ENCODE assay signal across 23 cellular contexts in the genomic region with DNA sequence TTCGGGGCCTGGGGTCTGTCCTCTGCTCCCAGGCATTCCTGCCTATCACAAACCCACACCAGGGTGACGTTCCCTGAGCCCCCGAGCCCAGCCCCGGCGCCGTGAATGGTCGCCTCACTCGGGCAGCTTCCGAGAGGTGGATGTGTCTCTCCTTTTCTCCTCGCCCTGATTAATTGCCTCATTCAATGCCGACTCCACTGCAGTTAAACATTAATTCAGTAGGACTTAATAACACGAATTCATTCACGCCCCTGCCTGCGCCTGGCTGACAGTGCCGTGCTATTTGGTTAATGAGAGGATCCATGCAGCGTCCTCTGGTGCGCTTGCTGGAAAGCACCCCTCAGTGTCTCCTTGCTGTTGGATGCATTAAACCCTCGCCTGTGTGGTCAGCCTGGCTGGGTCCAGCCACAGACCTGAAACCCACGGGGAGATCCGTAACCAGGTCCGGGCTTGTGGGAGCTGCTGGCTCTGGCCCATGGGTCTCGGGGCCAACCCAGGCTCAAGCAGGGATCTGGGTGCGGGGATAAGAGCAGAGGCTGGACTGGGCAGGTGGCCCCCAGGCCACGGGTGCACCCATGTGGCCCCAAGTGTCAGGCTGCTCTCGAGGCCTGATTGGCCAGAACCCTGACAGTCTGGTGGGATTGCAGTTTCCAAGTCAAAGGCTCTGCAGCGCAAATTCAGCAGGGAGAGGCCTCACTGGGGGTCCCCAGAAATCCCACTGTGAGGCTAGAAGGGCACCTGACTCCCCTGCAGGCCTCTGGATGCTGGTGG. TPM values are rescaled to one million over a fixed set of nuclear protein-coding genes. Genes with fewer than 3 reads are reported as not detected.
DNase-seq lines count a peak whose midpoint lies in the region; ATAC-seq, FAIRE-seq and TF ChIP-seq lines count a peak whose summit lies in the region.
"Had no signal": no experiment of that assay in that cellular context is flagged by ENCODE, and none has a peak within 500 bp of the region (broad histone marks: within the 10 kb centered on the region; RNA-seq: fewer than 3 reads in every experiment).

No MANE protein-coding gene starts in this region.

- H3K79me2 ChIP-seq in K562 (ENCODE audit: control insufficient read depth, insufficient read depth, low read length) (no peaks in the 10 kb centered on the region), MM.1S (ENCODE audit: low read length) (no peaks in the 10 kb centered on the region)

- H3K9ac ChIP-seq in K562 (ENCODE audit: insufficient read depth in 1 of 2, low read depth in 2 of 2, low read length in 2 of 2) = no peak overlapping the region
- H3K9ac ChIP-seq in mesenchymal stem cell (ENCODE audit: low read length) = no peak overlapping the region
- H3K9ac ChIP-seq in MM.1S (ENCODE audit: low read length) = no peak overlapping the region

- H3K9me1 ChIP-seq in K562 (ENCODE audit: control insufficient read depth, insufficient read depth, low read length) = no peaks in the 10 kb centered on the region

- TF ChIP-seq RAD21 in K562 (CRISPR knock-in tag; conservative IDR thresholded peaks at IDR 0.05 in 1 of 2, IDR thresholded peaks at IDR 0.05 in 1 of 2) = no peak

- TF ChIP-seq CTCF in K562 (IDR thresholded peaks at IDR 0.05 in 2 of 3, conservative IDR thresholded peaks at IDR 0.05 in 1 of 3; ENCODE audit: insufficient read depth in 2 of 3, low read depth in 1 of 3, low read length in 3 of 3) = no peak
- TF ChIP-seq CTCF in MM.1S (IDR thresholded peaks at IDR 0.05; ENCODE audit: low read length) = no peak

- H3K9me3 ChIP-seq in K562 (replicated peaks; ENCODE audit: control insufficient read depth, insufficient read depth, low read depth, low read length) = no peaks in the 10 kb centered on the region
- H3K9me3 ChIP-seq in mesenchymal stem cell (ENCODE audit: control insufficient read depth, low read length) = no peaks in the 10 kb centered on the region
- no peaks in the 10 kb centered on the region for H3K9me3 ChIP-seq in small intestine (ENCODE audit: control insufficient read depth, low read depth)
- no peaks in the 10 kb centered on the region for H3K9me3 ChIP-seq in MM.1S (replicated peaks; ENCODE audit: insufficient read depth, low read length)
- H3K9me3 ChIP-seq: A549 had no signal

- H2AFZ ChIP-seq in K562 (ENCODE audit: low read depth, low read length) = no peak overlapping the region
- no peak overlapping the region for H2AFZ ChIP-seq in mesenchymal stem cell (ENCODE audit: low read depth, low read length)
- H2AFZ ChIP-seq in MM.1S (ENCODE audit: low read length) = no peak overlapping the region

- H3K14ac ChIP-seq in mesenchymal stem cell (ENCODE audit: low read length in 2 of 2) = no peak overlapping the region

- H2AK5ac ChIP-seq in mesenchymal stem cell (ENCODE audit: low read length, severe bottlenecking) = peak overlapping the region; percentile 20

- whole genome bisulfite sequencing in K562 (ENCODE audit: insufficient coverage, low coverage, missing lambda C conversion rate) = 46% methylated on average over 24 of the region's 26 CpGs
- WGBS in mesenchymal stem cell = 91% methylated on average over 26 of the region's 26 CpGs
- WGBS in small intestine, 3 donors = 23 to 73% (median 54%) methylated on average over 26 of the region's 26 CpGs

- no peak overlapping the region for H2BK12ac ChIP-seq in mesenchymal stem cell (ENCODE audit: low read length in 2 of 2)

- no peak overlapping the region for H2BK15ac ChIP-seq in mesenchymal stem cell (ENCODE audit: low read depth, poor library complexity, severe bottlenecking)

- H3K79me1 ChIP-seq in mesenchymal stem cell (replicated peaks; ENCODE audit: low read length, poor library complexity, severe bottlenecking) = peaks cover 4% of the 10 kb centered on the region

- H4K20me1 ChIP-seq in K562 (replicated peaks; ENCODE audit: control insufficient read depth, insufficient read depth, low read length) (peaks cover 35% of the 10 kb centered on the region), MM.1S (ENCODE audit: insufficient read depth, low read length) (no peaks in the 10 kb centered on the region)

- H3K4ac ChIP-seq in mesenchymal stem cell (ENCODE audit: low read depth in 1 of 2, low read length in 2 of 2) = no peak overlapping the region

- H3K36me3 ChIP-seq in K562 (ENCODE audit: control insufficient read depth, insufficient read depth, low read length) (no peaks in the 10 kb centered on the region), mesenchymal stem cell (ENCODE audit: control insufficient read depth in 1 of 2, insufficient read depth in 2 of 2, low read depth in 1 of 2, low read length in 2 of 2) (peaks cover 0 to 35% of the 10 kb centered on the region in 2 experiments), small intestine (ENCODE audit: control insufficient read depth in 2 of 2, insufficient read depth in 2 of 2, low read length in 2 of 2) (no peaks in the 10 kb centered on the region), MM.1S (replicated peaks; ENCODE audit: insufficient read depth, low read length) (no peaks in the 10 kb centered on the region)

- no peak for TF ChIP-seq EP300 in K562 (IDR thresholded peaks at IDR 0.05; ENCODE audit: low read length)

- POLR2A ChIA-PET in HEK293T (lab: Yijun Ruan, JAX) = no interaction called here
- POLR2A ChIA-PET in K562 (lab: Yijun Ruan, JAX) = interaction anchor here (0.5 kb wide), 1 partner anchor 30 kb away, joined by 4 read pairs; no protein-coding TSS in a partner anchor

- DNase-seq in HEK293T (ENCODE audit: extremely low spot score) (no peak), K562 (ENCODE audit: extremely low read depth in 1 of 4, low spot score in 3 of 4) (no peak), mesenchymal stem cell (no peak), small intestine (peak; percentile 80), MM.1S (no peak)
- DNase-seq: CD4-positive, CD25-positive, alpha-beta regulatory T cell; COR-L47; DND-41; KG1; NCI-H1105; NCI-H146; NCI-H2029; NCI-H345; NCI-H524; NCI-H82; OCI-M1; SHP77 had no signal

- no peak overlapping the region for H2BK5ac ChIP-seq in mesenchymal stem cell (ENCODE audit: low read depth, low read length, poor library complexity, severe bottlenecking)

- H3K23ac ChIP-seq in mesenchymal stem cell (ENCODE audit: low read length in 2 of 2) = no peak overlapping the region

- H3K27me3 ChIP-seq in K562 (ENCODE audit: control insufficient read depth in 2 of 2, insufficient read depth in 2 of 2, low read length in 2 of 2) = no peaks in the 10 kb centered on the region; a peak in 1 of 5 replicates
- H3K27me3 ChIP-seq in mesenchymal stem cell (ENCODE audit: control insufficient read depth in 1 of 2, insufficient read depth in 1 of 2, low read length in 2 of 2) = peaks cover 0 to 4% of the 10 kb centered on the region in 2 experiments
- H3K27me3 ChIP-seq in small intestine (ENCODE audit: control insufficient read depth in 2 of 2, insufficient read depth in 2 of 2, low read length in 2 of 2) = no peaks in the 10 kb centered on the region
- H3K27me3 ChIP-seq in MM.1S (replicated peaks; ENCODE audit: insufficient read depth, low read length) = no peaks in the 10 kb centered on the region

- H3K4me2 ChIP-seq in K562 (ENCODE audit: insufficient read depth, low read length) (no peak overlapping the region), mesenchymal stem cell (ENCODE audit: low read length, poor library complexity, severe bottlenecking) (peak overlapping the region; percentile 10), MM.1S (ENCODE audit: low read depth, low read length) (no peak overlapping the region)
- H3K4me2 ChIP-seq: A549 had no signal

- in situ Hi-C loops in K562 (cut with MboI) = no loop called here

- H4K91ac ChIP-seq in mesenchymal stem cell (ENCODE audit: low read length) = no peak overlapping the region

- H3K4me3 ChIP-seq in K562 (no peak overlapping the region), mesenchymal stem cell (ENCODE audit: insufficient read depth in 1 of 2, low read depth in 1 of 2, low read length in 2 of 2) (no peak overlapping the region), small intestine (ENCODE audit: low read depth in 1 of 2, low read length in 2 of 2) (no peak overlapping the region), MM.1S (ENCODE audit: low read length) (no peak overlapping the region)
- H3K4me3 ChIP-seq: A549, GM12878 had no signal

- intact Hi-C loops in K562 (cut with micrococcal nuclease) = no loop called here

- no peak overlapping the region for H3K18ac ChIP-seq in mesenchymal stem cell (ENCODE audit: low read depth in 1 of 2, low read length in 2 of 2)

- H2BK120ac ChIP-seq in mesenchymal stem cell (ENCODE audit: low read depth, low read length) = no peak overlapping the region

- H3K9me2 ChIP-seq in MM.1S (replicated peaks; ENCODE audit: insufficient read depth, low read length) = no peaks in the 10 kb centered on the region

- H3F3A ChIP-seq in MM.1S (ENCODE audit: insufficient read depth, low read length) = no peaks in the 10 kb centered on the region

- H3K4me1 ChIP-seq in K562 (replicated peaks in 1 of 2; ENCODE audit: control insufficient read depth in 2 of 2, insufficient read depth in 2 of 2, low read length in 2 of 2) (peaks cover 0 to 58% of the 10 kb centered on the region in 2 experiments; a peak in 2 of 5 replicates), mesenchymal stem cell (ENCODE audit: control insufficient read depth, insufficient read depth, low read depth, low read length) (peaks cover 44% of the 10 kb centered on the region), small intestine (ENCODE audit: control insufficient read depth in 2 of 2, insufficient read depth in 1 of 2, low read depth in 1 of 2, low read length in 1 of 2) (no peaks in the 10 kb centered on the region), MM.1S (ENCODE audit: low read length) (no peaks in the 10 kb centered on the region)
- H3K4me1 ChIP-seq: A549 had no signal

- no peak for FAIRE-seq in K562 (lab: Jason Lieb, UNC)
- FAIRE-seq in small intestine (lab: Jason Lieb, UNC) = no peak
- FAIRE-seq: A549, GM12878, GM18507, H54 had no signal

- CTCF ChIA-PET in HEK293T (lab: Yijun Ruan, JAX) (no interaction called here), K562 (lab: Yijun Ruan, JAX; ENCODE audit: low intra/inter-chr PET ratio) (no interaction called here)

- TF ChIP-seq POLR2A in K562 (conservative IDR thresholded peaks at IDR 0.05) = no peak

- H3K27ac ChIP-seq in K562 (ENCODE audit: extremely low read depth, low read depth, low read length) = no peak overlapping the region
- H3K27ac ChIP-seq in mesenchymal stem cell (ENCODE audit: low read length, poor library complexity, severe bottlenecking) = peak overlapping the region; percentile 45
- no peak overlapping the region for H3K27ac ChIP-seq in small intestine (ENCODE audit: low read depth in 1 of 2, low read length in 1 of 2)
- no peak overlapping the region for H3K27ac ChIP-seq in MM.1S (ENCODE audit: low read length)
- H3K27ac ChIP-seq: A549 had no signal

- no TSS peak for BruUV-seq in K562 (replicated peaks; lab: Mats Ljungman, UMichigan)

- no peak overlapping the region for H4K8ac ChIP-seq in mesenchymal stem cell (ENCODE audit: low read length)

- ATAC-seq in K562 = no peak
- ATAC-seq in HG03432 (IDR thresholded peaks at IDR 0.05; ENCODE audit: unreplicated experiment) = no peak
- ATAC-seq in GM21526 (IDR thresholded peaks at IDR 0.05; ENCODE audit: low FRiP score, unreplicated experiment) = no peak
- ATAC-seq: A549, GM12878 had no signal

RNA-seq across cellular contexts. Expression of a gene that starts 55.4 kb away (rescaled TPM):
- total RNA-seq in K562 (2011; cell fraction: chromatin; rRNA removed; ENCODE audit: low replicate concordance) = 25.5 and 41.9 TPM in 2 replicates
- 25.0 and 40.7 TPM in 2 replicates for total RNA-seq in K562 (2011; cell fraction: nucleolus; rRNA removed)
- total RNA-seq in K562 (2011; cell fraction: nucleoplasm; rRNA removed) = 23.3 and 28.3 TPM in 2 replicates
- total RNA-seq in K562 (2014; rRNA removed) (21.7 and 24.6 TPM in 2 replicates), K562 (2014; rRNA removed; fragmentation: Illumina TruSeq; extraction: Trizol) (1.1 and 1.3 TPM in 2 replicates), K562 (2015; rRNA removed; fragmentation: Illumina TruSeq; extraction: Trizol) (7.3 and 12.9 TPM in 2 replicates), K562 (2021) (112 and 129 TPM in 2 replicates)
- polyA plus RNA-seq in K562 (2011; rRNA removed) (1.9 and 4.3 TPM in 2 replicates), K562 (2014; fragmentation: Illumina TruSeq; extraction: Trizol) (29.3 and 35.8 TPM in 2 replicates), K562 (2014; fragmentation: Nextera tagmentation; extraction: Ambion mirVana) (under 1 TPM; 0.24 to 0.29 TPM), K562 (2014; rRNA removed) (27.4 and 32.3 TPM in 2 replicates), small intestine (10 to 100 TPM; 24.3 to 37.6 (median 27.5) TPM)
- polyA plus RNA-seq in K562 (2011; cell fraction: cytosol; rRNA removed) = 3.7 and 13.3 TPM in 2 replicates
- 16.7 and 51.7 TPM in 2 replicates for polyA plus RNA-seq in K562 (2011; cell fraction: nucleus; rRNA removed)
- polyA plus RNA-seq in K562 (2012) = 41.9 and 54.8 TPM in 2 replicates
- polyA minus RNA-seq in K562 (2011; rRNA and poly(A)+ RNA removed) = 0.81 and 1.8 TPM in 2 replicates
- 21.0 and 29.9 TPM in 2 replicates for polyA minus RNA-seq in K562 (2011; cell fraction: cytosol; rRNA and poly(A)+ RNA removed)
- polyA minus RNA-seq in K562 (2011; cell fraction: nucleus; rRNA and poly(A)+ RNA removed) = 9.0 and 9.3 TPM in 2 replicates
- polyA plus RNA-seq in mesenchymal stem cell (2013, experiment 1 of 2) = 35.1 TPM
- 32.7 TPM for polyA plus RNA-seq in mesenchymal stem cell (2013, experiment 2 of 2)
